In genomic region chr12:38892090-38892786, GRCh38 we compare ENCODE assay signal across 1 cellular context.
TF ChIP-seq lines count a peak whose summit lies in the region.

No MANE protein-coding gene starts in this region.

TF ChIP-seq in HepG2, 621 proteins besides CTCF, POLR2A, EP300 and RAD21 (continued from another document and continues in another):
- TF ChIP-seq ZBTB40 (IDR thresholded peaks at IDR 0.05) (no peak), ZBTB40 (CRISPR knock-in tag; IDR thresholded peaks at IDR 0.05) (no peak; the same call in 1 of the 2 replicates), BHLHE40 (IDR thresholded peaks at IDR 0.05; ENCODE audit: low read length) (peak; percentile 84), ZNF441 (CRISPR knock-in tag; IDR thresholded peaks at IDR 0.05; ENCODE audit: borderline replicate concordance) (no peak), ELF4 (CRISPR knock-in tag; IDR thresholded peaks at IDR 0.05; ENCODE audit: borderline replicate concordance) (no peak), STAT5B (CRISPR knock-in tag; IDR thresholded peaks at IDR 0.05) (no peak), ZNF678 (CRISPR knock-in tag; IDR thresholded peaks at IDR 0.05) (no peak), KMT2A (CRISPR knock-in tag; IDR thresholded peaks at IDR 0.05) (no peak), REST (IDR thresholded peaks at IDR 0.05; ENCODE audit: borderline replicate concordance in 1 of 2, low read depth in 1 of 2, low read length in 2 of 2) (no peak), MBNL3 (CRISPR knock-in tag; conservative IDR thresholded peaks at IDR 0.05) (no peak), KLF12 (CRISPR knock-in tag; IDR thresholded peaks at IDR 0.05; ENCODE audit: borderline replicate concordance) (no peak), ZNF780A (CRISPR knock-in tag; IDR thresholded peaks at IDR 0.05) (no peak), ZNF775 (CRISPR knock-in tag; IDR thresholded peaks at IDR 0.05; ENCODE audit: borderline replicate concordance) (no peak), FOXO4 (CRISPR knock-in tag; conservative IDR thresholded peaks at IDR 0.05) (no peak), HOXA5 (CRISPR knock-in tag; IDR thresholded peaks at IDR 0.05) (peak; percentile 68; the same call in 1 of the 2 replicates), ZFP1 (CRISPR knock-in tag; IDR thresholded peaks at IDR 0.05) (no peak), ESRRA (CRISPR knock-in tag; IDR thresholded peaks at IDR 0.05; ENCODE audit: low read depth) (no peak), HOXA9 (CRISPR knock-in tag; IDR thresholded peaks at IDR 0.05; ENCODE audit: borderline replicate concordance) (no peak), ZNF850 (CRISPR knock-in tag; conservative IDR thresholded peaks at IDR 0.05) (no peak), ZHX1 (CRISPR knock-in tag; IDR thresholded peaks at IDR 0.05; ENCODE audit: low read depth) (no peak), TOE1 (CRISPR knock-in tag; IDR thresholded peaks at IDR 0.05) (no peak), GTF3A (CRISPR knock-in tag; conservative IDR thresholded peaks at IDR 0.05) (no peak), KIAA2018 (CRISPR knock-in tag; IDR thresholded peaks at IDR 0.05; ENCODE audit: borderline replicate concordance) (no peak), MTF2 (CRISPR knock-in tag; IDR thresholded peaks at IDR 0.05; ENCODE audit: borderline replicate concordance) (no peak), TRIM24 (CRISPR knock-in tag; IDR thresholded peaks at IDR 0.05) (no peak; the same call in 1 of the 2 replicates), HDAC6 (IDR thresholded peaks at IDR 0.05; ENCODE audit: low read depth, low read length) (no peak), E2F5 (CRISPR knock-in tag; conservative IDR thresholded peaks at IDR 0.05) (no peak), SMAD1 (CRISPR knock-in tag; IDR thresholded peaks at IDR 0.05; ENCODE audit: borderline replicate concordance, low read depth) (no peak), BRD4 (CRISPR knock-in tag; IDR thresholded peaks at IDR 0.05) (no peak), NFE2 (CRISPR knock-in tag; IDR thresholded peaks at IDR 0.05) (no peak)
